In genomic region chr2:87075054-87075790, GRCh38 we compare ENCODE assay signal across 1 cellular context.
TF ChIP-seq lines count a peak whose summit lies in the region.

No MANE protein-coding gene starts in this region.

TF ChIP-seq in HepG2, 621 proteins besides CTCF, POLR2A, EP300 and RAD21 (continued from another document):
- TF ChIP-seq HMGXB4 (CRISPR knock-in tag; IDR thresholded peaks at IDR 0.05; ENCODE audit: borderline replicate concordance in 1 of 2, low read depth in 1 of 2), result 0 out of 4 replicates have a peak, but pooled peaks of 1 of the 2 experiments have one; percentile 20
- peak; percentile 23; the same call in 1 of the 2 replicates for TF ChIP-seq MYC (CRISPR knock-in tag; IDR thresholded peaks at IDR 0.05; ENCODE audit: borderline replicate concordance)
- TF ChIP-seq SAP130 (CRISPR knock-in tag; IDR thresholded peaks at IDR 0.05; ENCODE audit: low read depth), result peak; percentile 66
TF ChIP-seq in HepG2: peak in this region for 4; not testable (repeated sequence) for 617.
